Comparison of ENCODE assay signal across 20 cellular contexts in the genomic region with DNA sequence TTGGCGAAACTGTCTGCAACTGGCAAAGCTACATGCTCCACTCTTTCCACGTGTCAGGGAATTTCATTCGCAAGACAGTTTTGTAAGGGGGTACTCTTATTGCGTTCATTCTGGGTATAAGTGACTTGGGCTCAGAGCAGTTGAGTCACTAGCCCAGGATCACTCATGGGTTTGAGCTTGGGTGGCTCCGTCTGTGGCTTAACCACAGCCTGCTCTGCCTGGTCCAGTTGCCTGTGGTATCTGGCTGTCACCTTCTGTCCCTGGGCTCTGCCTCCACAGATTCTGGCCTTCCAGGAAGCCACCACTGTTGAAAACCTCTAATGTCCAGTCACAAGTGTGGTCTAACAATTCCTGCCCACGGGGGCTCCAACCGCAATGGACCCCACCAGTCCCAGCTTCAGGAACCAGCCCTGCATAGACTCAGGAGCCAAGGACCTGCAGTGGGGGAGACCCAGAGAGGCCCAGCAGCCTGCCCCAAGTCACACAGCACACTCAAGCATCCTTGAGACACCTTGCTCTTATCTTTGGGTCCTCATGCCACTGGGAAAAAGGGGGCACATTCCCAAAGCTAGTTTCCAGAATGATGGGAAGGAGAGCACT. TPM values are rescaled to one million over a fixed set of nuclear protein-coding genes. Genes with fewer than 3 reads are reported as not detected.
DNase-seq lines count a peak whose midpoint lies in the region; ATAC-seq and TF ChIP-seq lines count a peak whose summit lies in the region.
"Had no signal": no experiment of that assay in that cellular context is flagged by ENCODE, and none has a peak within 500 bp of the region (broad histone marks: within the 10 kb centered on the region; RNA-seq: fewer than 3 reads in every experiment).

No MANE protein-coding gene starts in this region.

- H4K91ac ChIP-seq in neuronal stem cell (ENCODE audit: low read depth, low read length, poor library complexity), result no peak overlapping the region

- ATAC-seq in Right ventricle myocardium inferior, result no peak
- no peak for ATAC-seq in HG02759 (IDR thresholded peaks at IDR 0.05; ENCODE audit: unreplicated experiment)
- no peak for ATAC-seq in GM19467 (IDR thresholded peaks at IDR 0.05; ENCODE audit: unreplicated experiment)
- no peak for ATAC-seq in upper lobe of right lung

- H3K27me3 ChIP-seq in hepatocyte (no peaks in the 10 kb centered on the region), neuronal stem cell (ENCODE audit: control insufficient read depth in 3 of 3, insufficient read depth in 3 of 3, low read depth in 1 of 3, low read length in 3 of 3) (peaks cover 0 to 44% (median 0%) of the 10 kb centered on the region in 3 experiments), upper lobe of right lung (no peaks in the 10 kb centered on the region)
- H3K27me3 ChIP-seq: MG63 had no signal

- 95% methylated on average over 7 of the region's 7 CpGs for WGBS in hepatocyte (ENCODE audit: low lambda C conversion rate, missing lambda C conversion rate)
- no CpG with 5 or more reads among the region's 7 CpGs for WGBS in neuronal stem cell (ENCODE audit: extremely low coverage in 2 of 2, insufficient read length in 2 of 2, insufficient replicate concordance in 1 of 2), 2 donors

- intact Hi-C loops in cardiac septum (cut with DNase I) (no loop called here), Right ventricle myocardium inferior (cut with DNase I) (no loop called here), upper lobe of right lung (cut with DNase I) (no loop called here)

- no peaks in the 10 kb centered on the region for H4K20me1 ChIP-seq in hepatocyte (ENCODE audit: insufficient read depth, poor library complexity, severe bottlenecking)

- H2BK12ac ChIP-seq in neuronal stem cell (ENCODE audit: low read length), result no peak overlapping the region

- H3K4me3 ChIP-seq in hepatocyte (no peak overlapping the region), neuronal stem cell (ENCODE audit: low read length in 2 of 2) (no peak overlapping the region), upper lobe of right lung (no peak overlapping the region)
- H3K4me3 ChIP-seq: MG63 had no signal

- DNase-seq in cardiac septum (ENCODE audit: low spot score) (peak; percentile 61), Right ventricle myocardium inferior (ENCODE audit: missing footprints) (no peak), hepatocyte (ENCODE audit: low spot score) (peak; percentile 1), neuronal stem cell (ENCODE audit: low spot score) (no peak), upper lobe of right lung (no peak), foreskin melanocyte (no peak)
- DNase-seq: MG63; NCI-H1092; NCI-H146; NCI-H2029; NCI-H345; NCI-H524; NCI-H774; NK-92 treated with Interleukin-12 subunit alpha and Interleukin-12 subunit beta, amount 100 ng/mL, for 24 hours had no signal

- peak overlapping the region; percentile 19 for H2BK5ac ChIP-seq in neuronal stem cell (ENCODE audit: low read length)

- H3K27ac ChIP-seq in hepatocyte, result no peak overlapping the region
- no peak overlapping the region for H3K27ac ChIP-seq in neuronal stem cell (replicated peaks; ENCODE audit: low read length)
- H3K27ac ChIP-seq in upper lobe of right lung, result no peak overlapping the region

- H3K23ac ChIP-seq in neuronal stem cell (ENCODE audit: low read depth, low read length, poor library complexity), result no peak overlapping the region

- no peaks in the 10 kb centered on the region for H3K4me1 ChIP-seq in hepatocyte (ENCODE audit: insufficient read depth)
- H3K4me1 ChIP-seq in neuronal stem cell (ENCODE audit: control insufficient read depth in 2 of 2, insufficient read depth in 1 of 2, low read depth in 1 of 2, low read length in 2 of 2), result no peaks in the 10 kb centered on the region
- H3K4me1 ChIP-seq in upper lobe of right lung, result no peaks in the 10 kb centered on the region

- TF ChIP-seq CTCF in hepatocyte (IDR thresholded peaks at IDR 0.05; ENCODE audit: poor library complexity) (no peak), upper lobe of right lung (IDR thresholded peaks at IDR 0.05) (no peak)

- H2AK5ac ChIP-seq in neuronal stem cell (ENCODE audit: low read depth, low read length), result no peak overlapping the region

- H3K18ac ChIP-seq in neuronal stem cell (ENCODE audit: low read length), result no peak overlapping the region

- no peaks in the 10 kb centered on the region for H3K9me3 ChIP-seq in hepatocyte (ENCODE audit: low read depth)
- no peaks in the 10 kb centered on the region for H3K9me3 ChIP-seq in neuronal stem cell (replicated peaks in 1 of 2; ENCODE audit: control insufficient read depth in 2 of 2, insufficient read depth in 1 of 2, low read depth in 1 of 2, low read length in 2 of 2)
- no peaks in the 10 kb centered on the region for H3K9me3 ChIP-seq in upper lobe of right lung
- H3K9me3 ChIP-seq: MG63 had no signal

- no peak overlapping the region for H3K9ac ChIP-seq in neuronal stem cell (ENCODE audit: low read depth, low read length, poor library complexity)

- H3K4ac ChIP-seq in neuronal stem cell (ENCODE audit: low read length), result no peak overlapping the region

- H3K14ac ChIP-seq in neuronal stem cell (ENCODE audit: low read length), result peak overlapping the region; percentile 39

- no peaks in the 10 kb centered on the region for H3K79me2 ChIP-seq in hepatocyte

- H2AFZ ChIP-seq in hepatocyte (no peak overlapping the region), neuronal stem cell (ENCODE audit: low read length) (no peak overlapping the region)

- H3K4me2 ChIP-seq in hepatocyte, result no peak overlapping the region
- H3K4me2 ChIP-seq in neuronal stem cell (ENCODE audit: insufficient read depth, low read length, poor library complexity, severe bottlenecking), result no peak overlapping the region

- no peaks in the 10 kb centered on the region for H3K79me1 ChIP-seq in neuronal stem cell (ENCODE audit: low read depth, low read length)

- H2BK15ac ChIP-seq in neuronal stem cell (ENCODE audit: low read length), result no peak overlapping the region

- no peak overlapping the region for H4K8ac ChIP-seq in neuronal stem cell (ENCODE audit: low read depth, low read length)

- no peak overlapping the region for H2BK120ac ChIP-seq in neuronal stem cell (ENCODE audit: low read depth, low read length)

- H3K36me3 ChIP-seq in hepatocyte (replicated peaks; ENCODE audit: insufficient read depth, low read depth), result no peaks in the 10 kb centered on the region
- H3K36me3 ChIP-seq in neuronal stem cell (replicated peaks in 1 of 2; ENCODE audit: control insufficient read depth in 2 of 2, insufficient read depth in 2 of 2, low read length in 2 of 2), result no peaks in the 10 kb centered on the region
- no peaks in the 10 kb centered on the region for H3K36me3 ChIP-seq in upper lobe of right lung
- H3K36me3 ChIP-seq: MG63 had no signal

- H3K9me2 ChIP-seq in hepatocyte (replicated peaks; ENCODE audit: insufficient read depth), result no peaks in the 10 kb centered on the region

RNA-seq across cellular contexts. Expression of gene KIF12, which starts 10.4 kb away (rescaled TPM):
- total RNA-seq in cardiac septum, result not detected
- not detected for total RNA-seq in Right ventricle myocardium inferior
- total RNA-seq in hepatocyte, result 31.9 and 39.9 TPM in 2 replicates
- polyA plus RNA-seq in hepatocyte, result 96.5 and 97.3 TPM in 2 replicates
- 0.18 TPM for polyA plus RNA-seq in neuronal stem cell (2013, experiment 1 of 2)
- 0.22 TPM for polyA plus RNA-seq in neuronal stem cell (2013, experiment 2 of 2)
- 6.2 TPM for total RNA-seq in upper lobe of right lung
- total RNA-seq: Daoy, LHCN-M2 had no signal
- polyA plus RNA-seq: CD14-positive monocyte had no signal

RNA-seq across cellular contexts. Expression of gene AMBP, which starts 10.6 kb away (rescaled TPM):
- total RNA-seq in cardiac septum (not detected), Right ventricle myocardium inferior (not detected), hepatocyte (713 and 736 TPM in 2 replicates), upper lobe of right lung (0.67 TPM)
- polyA plus RNA-seq in hepatocyte, result 664 and 833 TPM in 2 replicates
- polyA plus RNA-seq in neuronal stem cell (2013, experiment 1 of 2), result 0.06 TPM
- polyA plus RNA-seq in neuronal stem cell (2013, experiment 2 of 2), result 0.11 TPM
- total RNA-seq: LHCN-M2, SK-MEL-5 had no signal
- polyA plus RNA-seq: CD14-positive monocyte had no signal

Comparison
In these comparisons a context has a peak if more than half of its experiments do, and no peak if none do; other contexts are left out.
1. DNase-seq: peak in cardiac septum (single experiment) and hepatocyte (single experiment); none in Right ventricle myocardium inferior (single experiment), neuronal stem cell (single experiment), upper lobe of right lung (single experiment) and foreskin melanocyte (single experiment).
2. RNA of gene AMBP, which starts 10.6 kb away (total RNA-seq): 713 to 736 TPM in hepatocyte; 0.67 TPM in upper lobe of right lung (single experiment), not detected in cardiac septum (single experiment) and not detected in Right ventricle myocardium inferior (single experiment); every median in the first group is over 100 times any median in the second.